21 cellular contexts compared by ENCODE assay signal in the genomic region with DNA sequence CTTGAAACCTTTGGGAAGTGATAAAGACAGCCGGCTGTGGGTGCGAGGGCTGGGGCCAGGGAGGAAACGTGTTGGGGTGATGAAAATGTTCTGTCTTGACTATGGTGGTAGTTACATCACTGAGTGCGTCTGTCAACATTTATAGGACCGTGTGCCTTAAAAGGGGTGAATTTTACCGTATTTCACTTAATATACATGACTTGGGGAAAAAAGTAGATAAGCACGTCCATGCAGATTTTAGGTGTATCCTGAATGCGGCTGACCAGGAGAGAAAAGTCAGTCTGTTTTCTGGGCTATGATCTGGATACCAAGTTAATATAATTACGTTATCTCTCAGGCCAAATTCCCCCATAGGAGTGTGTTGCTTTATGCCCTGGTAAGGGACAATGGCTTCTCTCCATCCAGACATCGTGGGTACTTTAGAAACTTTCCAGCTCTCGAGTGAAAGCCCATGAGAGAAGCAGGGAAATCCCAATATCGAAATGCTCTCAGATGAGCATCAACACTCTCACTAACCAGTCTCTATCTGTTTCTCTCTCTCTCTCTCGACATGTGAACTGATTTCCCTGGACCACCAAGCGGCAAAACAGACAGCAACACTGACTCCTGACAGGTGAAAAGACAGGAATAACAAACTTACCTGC.
DNase-seq lines count a peak whose midpoint lies in the region; ATAC-seq and TF ChIP-seq lines count a peak whose summit lies in the region.
"Had no signal": no experiment of that assay in that cellular context is flagged by ENCODE, and none has a peak within 500 bp of the region (broad histone marks: within the 10 kb centered on the region; RNA-seq: fewer than 3 reads in every experiment).

No MANE protein-coding gene starts in this region.

- H3T11ph ChIP-seq in H9 (ENCODE audit: low read length), result no peak overlapping the region

- CTCF ChIA-PET in CD4-positive, alpha-beta memory T cell (lab: Charles Lee; ENCODE audit: partially characterized antibody), result no interaction called here
- CTCF ChIA-PET in PC-3 (lab: Charles Lee), result no interaction called here

- H3K4me2 ChIP-seq in H9 (ENCODE audit: insufficient read depth, insufficient read length, low read length) (no peak overlapping the region), PC-3 (ENCODE audit: low read length) (no peak overlapping the region)

- H4K5ac ChIP-seq in H9 (ENCODE audit: insufficient read length, low read depth, low read length), result no peak overlapping the region

- no peak overlapping the region for H2AK5ac ChIP-seq in H9 (ENCODE audit: insufficient read length, low read length)

- no peaks in the 10 kb centered on the region for H3K9me3 ChIP-seq in CD4-positive, alpha-beta memory T cell (ENCODE audit: control insufficient read depth in 1 of 2, low read length in 2 of 2)
- H3K9me3 ChIP-seq in H9 (ENCODE audit: control insufficient read depth, low read depth, low read length) (no peaks in the 10 kb centered on the region), PC-3 (ENCODE audit: low read length) (no peaks in the 10 kb centered on the region), testis (no peaks in the 10 kb centered on the region), WERI-Rb-1 (ENCODE audit: severe bottlenecking) (no peaks in the 10 kb centered on the region)

- H2AFZ ChIP-seq in H9 (ENCODE audit: low read length) (no peak overlapping the region), PC-3 (ENCODE audit: low read length) (no peak overlapping the region)
- H2AFZ ChIP-seq: parathyroid adenoma had no signal

- H3K9me2 ChIP-seq in PC-3 (replicated peaks; ENCODE audit: low read length), result no peaks in the 10 kb centered on the region

- H3K27me3 ChIP-seq in CD4-positive, alpha-beta memory T cell (ENCODE audit: insufficient read depth, low read length), result no peaks in the 10 kb centered on the region
- H3K27me3 ChIP-seq in H9 (ENCODE audit: insufficient read depth, low read length), result no peaks in the 10 kb centered on the region
- no peaks in the 10 kb centered on the region for H3K27me3 ChIP-seq in PC-3 (ENCODE audit: low read length)
- H3K27me3 ChIP-seq in testis, result no peaks in the 10 kb centered on the region
- H3K27me3 ChIP-seq in WERI-Rb-1 (ENCODE audit: insufficient read depth, low read depth, severe bottlenecking), result no peaks in the 10 kb centered on the region

- POLR2A ChIA-PET in CD4-positive, alpha-beta memory T cell (lab: Charles Lee; ENCODE audit: partially characterized antibody), result no interaction called here
- POLR2A ChIA-PET in PC-3 (lab: Charles Lee; ENCODE audit: unreplicated experiment), result no interaction called here

- H2BK5ac ChIP-seq in H9 (ENCODE audit: insufficient read length, low read length), result no peak overlapping the region

- no TSS peak for BruUV-seq in PC-3 (replicated peaks; lab: Mats Ljungman, UMichigan)

- H3K27me3 Mint-ChIP-seq in CD4-positive, alpha-beta memory T cell, result no peaks in the 10 kb centered on the region
- no peaks in the 10 kb centered on the region; the same call in 1 of the 2 replicates for H3K27me3 Mint-ChIP-seq in H9 (ENCODE audit: low read depth)
- no peaks in the 10 kb centered on the region for H3K27me3 Mint-ChIP-seq in activated naive CD8-positive, alpha-beta T cell treated with anti-CD3 and anti-CD28 coated beads, Interleukin-2, amount 50 U/mL, for 24 hours
- H3K27me3 Mint-ChIP-seq in nephron progenitor cell (ENCODE audit: low read depth, poor library complexity), result no peaks in the 10 kb centered on the region
- H3K27me3 Mint-ChIP-seq: B cell, brain had no signal

- H3K27ac ChIP-seq in CD4-positive, alpha-beta memory T cell (ENCODE audit: low read depth, low read length), result no peak overlapping the region
- no peak overlapping the region for H3K27ac ChIP-seq in H9 (ENCODE audit: insufficient read length, low read depth, low read length)
- H3K27ac ChIP-seq in PC-3 (ENCODE audit: low read length), result no peak overlapping the region
- peak overlapping the region in 1 of 2 donors; percentile 38 for H3K27ac ChIP-seq in testis
- no peak overlapping the region for H3K27ac ChIP-seq in WERI-Rb-1
- H3K27ac ChIP-seq: parathyroid adenoma had no signal

- ATAC-seq in activated naive CD8-positive, alpha-beta T cell treated with anti-CD3 and anti-CD28 coated beads, Interleukin-2, amount 50 U/mL, for 24 hours, result peak; percentile 18
- ATAC-seq in PC-3 (no peak), left lobe of liver (no peak)
- ATAC-seq: Right ventricle myocardium inferior had no signal

- no peak overlapping the region for H4K91ac ChIP-seq in H9 (ENCODE audit: insufficient read length, low read depth, low read length)

- no peak for TF ChIP-seq CTCF in H9 (conservative IDR thresholded peaks at IDR 0.05)
- no peak for TF ChIP-seq CTCF in nephron progenitor cell (IDR thresholded peaks at IDR 0.05)
- TF ChIP-seq CTCF in PC-3 (conservative IDR thresholded peaks at IDR 0.05; ENCODE audit: low read depth, low read length), result no peak
- no peak for TF ChIP-seq CTCF in testis (IDR thresholded peaks at IDR 0.05)
- no peak for TF ChIP-seq CTCF in WERI-Rb-1 (IDR thresholded peaks at IDR 0.05; ENCODE audit: low read depth, low read length)

- no peak overlapping the region for H3K4ac ChIP-seq in H9 (ENCODE audit: low read depth, low read length)

- no peak overlapping the region for H3K14ac ChIP-seq in H9 (ENCODE audit: insufficient read depth, low read length)

- H3K27ac Mint-ChIP-seq in CD4-positive, alpha-beta memory T cell, result peak overlapping the region in 5 of 7 donors; percentile 30 to 77 (median 61)
- H3K27ac Mint-ChIP-seq in H9 (peak overlapping the region; percentile 95 to 99 (median 98); a peak in 6 of 7 replicates), nephron progenitor cell (peak overlapping the region; percentile 75)
- peak overlapping the region; percentile 62 for H3K27ac Mint-ChIP-seq in activated naive CD8-positive, alpha-beta T cell treated with anti-CD3 and anti-CD28 coated beads, Interleukin-2, amount 50 U/mL, for 24 hours
- H3K27ac Mint-ChIP-seq: activated T-helper 2 cell treated with anti-CD3 and anti-CD28 coated beads, Interferon-gamma antibody, Interleukin-2, Interleukin-4, amounts not matched to agents 10 μg/mL and 5 μg/mL and 100 μg/mL, durations not matched to agents 14 hours and 24 hours and 36 hours; B cell had no signal

- no peak for TF ChIP-seq POLR2A in testis (IDR thresholded peaks at IDR 0.05)

- H3F3A ChIP-seq in PC-3 (ENCODE audit: low read length, unreplicated experiment), result no peaks in the 10 kb centered on the region

- no peaks in the 10 kb centered on the region for H3K79me1 ChIP-seq in H9 (ENCODE audit: insufficient read depth, low read depth, low read length, poor library complexity, severe bottlenecking)

- H3K18ac ChIP-seq in H9 (ENCODE audit: insufficient read length, low read depth, low read length), result no peak overlapping the region

- H3K9me3 Mint-ChIP-seq in CD4-positive, alpha-beta memory T cell, result no peaks in the 10 kb centered on the region
- H3K9me3 Mint-ChIP-seq in H9 (no peaks in the 10 kb centered on the region; a peak in 1 of 5 replicates), nephron progenitor cell (no peaks in the 10 kb centered on the region)
- no peaks in the 10 kb centered on the region for H3K9me3 Mint-ChIP-seq in activated naive CD8-positive, alpha-beta T cell treated with anti-CD3 and anti-CD28 coated beads, Interleukin-2, amount 50 U/mL, for 24 hours
- H3K9me3 Mint-ChIP-seq: activated T-helper 2 cell treated with anti-CD3 and anti-CD28 coated beads, Interferon-gamma antibody, Interleukin-2, Interleukin-4, amounts not matched to agents 10 μg/mL and 5 μg/mL and 100 μg/mL, durations not matched to agents 14 hours and 24 hours and 36 hours; brain had no signal

- H2BK120ac ChIP-seq in H9 (ENCODE audit: low read depth, low read length, poor library complexity, severe bottlenecking), result no peak overlapping the region

- H3K9ac ChIP-seq in H9 (ENCODE audit: extremely low read depth, insufficient read length, low read length), result no peak overlapping the region
- H3K9ac ChIP-seq in PC-3 (ENCODE audit: low read length), result no peak overlapping the region
- H3K9ac ChIP-seq: parathyroid adenoma had no signal

- peaks cover 51% of the 10 kb centered on the region for H3K36me3 ChIP-seq in CD4-positive, alpha-beta memory T cell (ENCODE audit: insufficient read depth, low read length)
- H3K36me3 ChIP-seq in PC-3 (ENCODE audit: low read depth, low read length), result no peaks in the 10 kb centered on the region
- H3K36me3 ChIP-seq in testis (ENCODE audit: low read depth, missing control alignments), result no peaks in the 10 kb centered on the region
- peaks cover 13% of the 10 kb centered on the region for H3K36me3 ChIP-seq in WERI-Rb-1

- H3K23me2 ChIP-seq in H9 (ENCODE audit: insufficient read length, low read depth, low read length, poor library complexity, severe bottlenecking), result no peaks in the 10 kb centered on the region

- H2BK15ac ChIP-seq in H9 (ENCODE audit: low read depth, low read length), result peak overlapping the region; percentile 17; the same call in 1 of the 2 replicates

- WGBS in H9 (ENCODE audit: extremely low coverage, insufficient read length, low lambda C conversion rate), result no CpG with 5 or more reads among the region's 14 CpGs
- 87% methylated on average over 14 of the region's 14 CpGs for WGBS in testis, 2 donors

- H3K23ac ChIP-seq in H9 (ENCODE audit: insufficient read length, low read depth, low read length), result no peak overlapping the region

- H3K4me3 Mint-ChIP-seq in CD4-positive, alpha-beta memory T cell, result no peak overlapping the region
- peak overlapping the region in 1 of 2 experiments; percentile 8; a peak in 1 of 5 replicates for H3K4me3 Mint-ChIP-seq in H9
- H3K4me3 Mint-ChIP-seq in activated naive CD8-positive, alpha-beta T cell treated with anti-CD3 and anti-CD28 coated beads, Interleukin-2, amount 50 U/mL, for 24 hours, result no peak overlapping the region
- no peak overlapping the region for H3K4me3 Mint-ChIP-seq in nephron progenitor cell
- H3K4me3 Mint-ChIP-seq: B cell, brain had no signal

- H3K4me1 Mint-ChIP-seq in CD4-positive, alpha-beta memory T cell, result peaks cover 3 to 34% (median 16%) of the 10 kb centered on the region in 4 donors
- H3K4me1 Mint-ChIP-seq in H9 (peaks cover 46 to 51% of the 10 kb centered on the region in 2 experiments), nephron progenitor cell (peaks cover 35% of the 10 kb centered on the region)
- peaks cover 39% of the 10 kb centered on the region for H3K4me1 Mint-ChIP-seq in activated naive CD8-positive, alpha-beta T cell treated with anti-CD3 and anti-CD28 coated beads, Interleukin-2, amount 50 U/mL, for 24 hours

- H3K79me2 ChIP-seq in H9 (ENCODE audit: insufficient read depth, low read length) (no peaks in the 10 kb centered on the region), PC-3 (ENCODE audit: low read length) (no peaks in the 10 kb centered on the region)
- H3K79me2 ChIP-seq: parathyroid adenoma had no signal

- H3K56ac ChIP-seq in H9 (ENCODE audit: insufficient read length, low read depth, low read length), result no peak overlapping the region

- intact Hi-C loops in CD4-positive, alpha-beta memory T cell (cut with micrococcal nuclease), result no loop called here
- intact Hi-C loops in PC-3 (cut with micrococcal nuclease) (loop anchor here (5.0 to 10.0 kb wide), 4 partner anchors 61 to 242 kb away; partner anchors contain the start of genes CASP3, IRF2 and PRIMPOL), testis (cut with DNase I; ENCODE audit: low total_unique reads) (no loop called here)

- peaks cover 4% of the 10 kb centered on the region for H3K4me1 ChIP-seq in CD4-positive, alpha-beta memory T cell (ENCODE audit: insufficient read depth, low read length)
- peaks cover 8% of the 10 kb centered on the region; the same call in 1 of the 2 replicates for H3K4me1 ChIP-seq in H9 (ENCODE audit: insufficient read depth, low read length)
- peaks cover 18% of the 10 kb centered on the region for H3K4me1 ChIP-seq in PC-3 (ENCODE audit: insufficient read depth, low read length)
- peaks cover 23% of the 10 kb centered on the region for H3K4me1 ChIP-seq in testis
- H3K4me1 ChIP-seq: parathyroid adenoma had no signal

- H3K4me3 ChIP-seq in CD4-positive, alpha-beta memory T cell (ENCODE audit: low read length in 2 of 2), result no peak overlapping the region
- H3K4me3 ChIP-seq in PC-3 (ENCODE audit: low read length) (no peak overlapping the region), testis (no peak overlapping the region), WERI-Rb-1 (ENCODE audit: low read depth, low read length) (no peak overlapping the region)

- H3K36me3 Mint-ChIP-seq in CD4-positive, alpha-beta memory T cell, result peaks cover 75 to 88% of the 10 kb centered on the region in 2 donors
- H3K36me3 Mint-ChIP-seq in H9 (ENCODE audit: insufficient read depth in 1 of 3, low read depth in 3 of 3), result peaks cover 12 to 35% (median 33%) of the 10 kb centered on the region in 3 experiments; a peak in 6 of 7 replicates
- peaks cover 47% of the 10 kb centered on the region for H3K36me3 Mint-ChIP-seq in activated naive CD8-positive, alpha-beta T cell treated with anti-CD3 and anti-CD28 coated beads, Interleukin-2, amount 50 U/mL, for 24 hours (ENCODE audit: low read depth)
- peaks cover 63% of the 10 kb centered on the region for H3K36me3 Mint-ChIP-seq in nephron progenitor cell (ENCODE audit: low read depth)

- H2BK12ac ChIP-seq in H9 (ENCODE audit: insufficient read length, low read depth, low read length), result peak overlapping the region; percentile 24

- H4K20me1 ChIP-seq in H9 (ENCODE audit: control insufficient read depth, insufficient read depth, insufficient read length) (no peaks in the 10 kb centered on the region), PC-3 (ENCODE audit: low read length) (no peaks in the 10 kb centered on the region)

- H2BK20ac ChIP-seq in H9 (ENCODE audit: low read depth, low read length, poor library complexity, severe bottlenecking), result no peak overlapping the region

- DNase-seq in CD4-positive, alpha-beta memory T cell, result no peak
- DNase-seq in H9 (no peak), nephron progenitor cell (no peak), PC-3 (no peak), testis (no peak), left lobe of liver (ENCODE audit: low spot score) (no peak), WERI-Rb-1 (no peak)
- no peak for DNase-seq in activated naive CD8-positive, alpha-beta T cell treated with anti-CD3 and anti-CD28 coated beads, Interleukin-2, amount 50 U/mL, for 24 hours
- DNase-seq: DMS79; effector memory CD4-positive, alpha-beta T cell; foreskin fibroblast; mesendoderm; NCI-H1092; NCI-H2171 treated with DMSO at 0.1 percent for 48 hours; NK-92 treated with Interleukin-12 subunit alpha and Interleukin-12 subunit beta, amount 100 ng/mL, for 24 hours; T1000 had no signal

- H4K8ac ChIP-seq in H9 (replicated peaks; ENCODE audit: insufficient read length, low read depth, low read length), result no peak overlapping the region
